ENCODE assay signal across 8 cellular contexts in genomic region chr6:120826253-120826652, GRCh38.
DNase-seq lines count a peak whose midpoint lies in the region; ATAC-seq and TF ChIP-seq lines count a peak whose summit lies in the region.

No MANE protein-coding gene starts in this region.

- TF ChIP-seq CTCF in GM13976 (IDR thresholded peaks at IDR 0.05; ENCODE audit: borderline replicate concordance, control extremely low read depth, extremely low read depth, insufficient read depth, missing control alignments) (peak; percentile 24), esophagus squamous epithelium (IDR thresholded peaks at IDR 0.05) (peak in 5 of 6 experiments; percentile 36 to 65 (median 44)), transverse colon (IDR thresholded peaks at IDR 0.05) (peak; percentile 31 to 53 (median 40))

- no peak for ATAC-seq in GM21526 (IDR thresholded peaks at IDR 0.05; ENCODE audit: low FRiP score, unreplicated experiment)
- ATAC-seq in GM19395 (IDR thresholded peaks at IDR 0.05; ENCODE audit: unreplicated experiment), result no peak

- no peak for TF ChIP-seq POLR2A in esophagus squamous epithelium (IDR thresholded peaks at IDR 0.05)
- no peak for TF ChIP-seq POLR2A in transverse colon (IDR thresholded peaks at IDR 0.05)

- in situ Hi-C loops in ACHN (cut with HindIII; ENCODE audit: low pct_ligation_motif_present, low pct_unique_long_range_greater_than_20kb, low sequenced_read_pairs) (no loop called here), GM13976 (cut with MboI; ENCODE audit: low sequenced_read_pairs, unreplicated experiment) (no loop called here), transverse colon (cut with MboI; ENCODE audit: low pct_ligation_motif_present in 1 of 4, low pct_unique_long_range_greater_than_20kb in 1 of 4, low sequenced_read_pairs in 3 of 4) (no loop called here)

- no peaks in the 10 kb centered on the region for H3K36me3 ChIP-seq in esophagus squamous epithelium
- no peaks in the 10 kb centered on the region for H3K36me3 ChIP-seq in transverse colon

- DNase-seq in ACHN (peak; percentile 34), GM13976 (ENCODE audit: low spot score) (no peak), NCI-H82 treated with DMSO at 0.1 percent for 48 hours (lab: John Stamatoyannopoulos, UW; ENCODE audit: unreplicated experiment) (peak; percentile 6), esophagus squamous epithelium (lab: John Stamatoyannopoulos, UW) (no peak), transverse colon (peak; percentile 17), NCI-H1092 treated with DMSO at 0.1 percent for 48 hours (lab: John Stamatoyannopoulos, UW) (no peak)

- H3K27me3 ChIP-seq in esophagus squamous epithelium, result no peaks in the 10 kb centered on the region
- H3K27me3 ChIP-seq in transverse colon, result no peaks in the 10 kb centered on the region

- H3K4me3 ChIP-seq in esophagus squamous epithelium, result no peak overlapping the region
- no peak overlapping the region for H3K4me3 ChIP-seq in transverse colon

- 29 to 54% methylated on average over 2 of the region's 2 CpGs for WGBS in esophagus squamous epithelium, 2 donors
- WGBS in transverse colon (ENCODE audit: low coverage in 1 of 2), 2 donors, result 41% methylated on average over 2 of the region's 2 CpGs

- H3K27ac ChIP-seq in esophagus squamous epithelium, result no peak overlapping the region
- H3K27ac ChIP-seq in transverse colon, result no peak overlapping the region

- TF ChIP-seq EP300 in transverse colon (IDR thresholded peaks at IDR 0.05; ENCODE audit: low read depth), result no peak

- intact Hi-C loops in esophagus squamous epithelium (cut with DNase I) (no loop called here), transverse colon (cut with DNase I; ENCODE audit: low total_unique reads) (no loop called here)

- H3K4me1 ChIP-seq in esophagus squamous epithelium (no peaks in the 10 kb centered on the region), transverse colon (no peaks in the 10 kb centered on the region)

- H3K9me3 ChIP-seq in esophagus squamous epithelium (no peaks in the 10 kb centered on the region), transverse colon (no peaks in the 10 kb centered on the region)

Comparison
In these comparisons a context has a peak if more than half of its experiments do, and no peak if none do; other contexts are left out.
1. DNase-seq: peak in ACHN (single experiment), NCI-H82 treated with DMSO at 0.1 percent for 48 hours (single experiment) and transverse colon (single experiment); none in GM13976 (single experiment), esophagus squamous epithelium (single experiment) and NCI-H1092 treated with DMSO at 0.1 percent for 48 hours (single experiment).
2. Peak in every context shown above with its lines, with median percentiles within 50 percentile points of each other: CTCF ChIP-seq.